Comparison of ENCODE assay signal across 16 cellular contexts in genomic region chr5:93676707-93677106, GRCh38.
A peak's percentile ranks its signal among the peaks of the same experiment; 100 is the strongest.
DNase-seq lines count a peak whose midpoint lies in the region; ATAC-seq and TF ChIP-seq lines count a peak whose summit lies in the region.
"Had no signal": no experiment of that assay in that cellular context is flagged by ENCODE, and none has a peak within 500 bp of the region (broad histone marks: within the 10 kb centered on the region; RNA-seq: fewer than 3 reads in every experiment).

No MANE protein-coding gene starts in this region.

- ATAC-seq in HG03432 (IDR thresholded peaks at IDR 0.05; ENCODE audit: unreplicated experiment), result peak; percentile 54
- no peak for ATAC-seq in SK-N-SH treated with all-trans-retinoic acid at 6 μM for 48 hours
- ATAC-seq in HG03571 (IDR thresholded peaks at IDR 0.05; ENCODE audit: unreplicated experiment), result no peak
- ATAC-seq: esophagus mucosa, Panc1 had no signal

- no peak overlapping the region for H2AFZ ChIP-seq in osteoblast (ENCODE audit: low read length)

- H4K20me1 ChIP-seq in osteoblast (ENCODE audit: insufficient read depth, low read length), result no peaks in the 10 kb centered on the region

- H3K27me3 ChIP-seq in ectodermal cell (ENCODE audit: control insufficient read depth, insufficient read depth, low read length, poor library complexity, severe bottlenecking), result no peaks in the 10 kb centered on the region
- no peaks in the 10 kb centered on the region for H3K27me3 ChIP-seq in osteoblast (ENCODE audit: insufficient read depth, low read length)
- H3K27me3 ChIP-seq: spleen, upper lobe of right lung had no signal

- H3K36me3 ChIP-seq in ectodermal cell (ENCODE audit: control insufficient read depth, insufficient read depth, low read length) (no peaks in the 10 kb centered on the region), osteoblast (ENCODE audit: insufficient read depth, low read length) (no peaks in the 10 kb centered on the region)
- H3K36me3 ChIP-seq: upper lobe of right lung had no signal

- H3K27ac ChIP-seq in ectodermal cell (ENCODE audit: insufficient read depth, low read depth, low read length, poor library complexity, severe bottlenecking), result peak overlapping the region; percentile 79
- no peak overlapping the region for H3K27ac ChIP-seq in osteoblast (ENCODE audit: low read depth, low read length)
- H3K27ac ChIP-seq: upper lobe of right lung had no signal

- TF ChIP-seq CTCF in osteoblast (IDR thresholded peaks at IDR 0.05; ENCODE audit: extremely low read depth, low read depth, low read length), result no peak

- no peaks in the 10 kb centered on the region for H3K79me2 ChIP-seq in osteoblast (ENCODE audit: insufficient read depth, low read length)

- H3K4me3 ChIP-seq in ectodermal cell (ENCODE audit: insufficient read depth, low read depth, low read length), result no peak overlapping the region
- H3K4me3 ChIP-seq in osteoblast (ENCODE audit: insufficient read depth, low read length), result no peak overlapping the region
- H3K4me3 ChIP-seq: spleen, upper lobe of right lung had no signal

- WGBS in ectodermal cell, 2 experiments, result 63 to 71% methylated on average over 4 of the region's 5 CpGs

- H3K4me2 ChIP-seq in osteoblast (ENCODE audit: insufficient read depth, low read length), result peak overlapping the region; percentile 49

- H3K4me1 ChIP-seq in ectodermal cell (ENCODE audit: control insufficient read depth, insufficient read depth, low read length) (peaks cover 33% of the 10 kb centered on the region), osteoblast (ENCODE audit: insufficient read depth, low read length) (peaks cover 21% of the 10 kb centered on the region)

- DNase-seq in DMS53 (lab: John Stamatoyannopoulos, UW) (peak; percentile 35), DMS53 treated with DMSO at 0.1 percent for 48 hours (lab: John Stamatoyannopoulos, UW; ENCODE audit: unreplicated experiment) (no peak), osteoblast (ENCODE audit: insufficient read length, low spot score, missing footprints) (no peak)
- no peak for DNase-seq in activated effector memory CD4-positive, alpha-beta T cell treated with Interleukin-2 at 50 U/mL for 16 hours
- DNase-seq: activated naive CD4-positive, alpha-beta T cell treated with anti-CD3 and anti-CD28 coated beads, Interleukin-2, amount 10 ng/mL, durations not matched to agents 7 days and 5 days; activated T-cell treated with anti-CD3 and anti-CD28 coated beads for 4 hours; CD4-positive, alpha-beta memory T cell; spleen; stimulated activated naive CD4-positive, alpha-beta T cell; upper lobe of right lung had no signal

- H3K9me3 ChIP-seq in ectodermal cell (ENCODE audit: control insufficient read depth, low read length) (no peaks in the 10 kb centered on the region), osteoblast (ENCODE audit: low read depth, low read length) (no peaks in the 10 kb centered on the region)
- H3K9me3 ChIP-seq: spleen, upper lobe of right lung had no signal

TF ChIP-seq in SK-N-SH treated with all-trans-retinoic acid at 6 μM for 48 hours, 23 proteins besides CTCF, POLR2A, EP300 and RAD21:
- TF ChIP-seq BACH2 (CRISPR knock-in tag; IDR thresholded peaks at IDR 0.05; ENCODE audit: borderline replicate concordance) (no peak), POU6F1 (CRISPR knock-in tag; IDR thresholded peaks at IDR 0.05; ENCODE audit: borderline replicate concordance, low read depth) (no peak), ZNF565 (CRISPR knock-in tag; conservative IDR thresholded peaks at IDR 0.05; ENCODE audit: low read depth) (no peak), PPARA (CRISPR knock-in tag; IDR thresholded peaks at IDR 0.05; ENCODE audit: borderline replicate concordance) (no peak), RARB (CRISPR knock-in tag; IDR thresholded peaks at IDR 0.05) (no peak), CSDC2 (CRISPR knock-in tag; IDR thresholded peaks at IDR 0.05) (no peak)
